Comparison of ENCODE assay signal across 8 cellular contexts in genomic region chr7:131108212-131108980, GRCh38.
DNase-seq lines count a peak whose midpoint lies in the region; ATAC-seq lines count a peak whose summit lies in the region.

No MANE protein-coding gene starts in this region.

- peaks cover 30 to 50% of the 10 kb centered on the region in 2 donors for H3K4me1 ChIP-seq in duodenal mucosa (ENCODE audit: control insufficient read depth in 1 of 2, insufficient read depth in 2 of 2, low read length in 2 of 2)

- peak overlapping the region; percentile 84 to 94 for H3K4me3 ChIP-seq in duodenal mucosa (ENCODE audit: low read depth in 1 of 2, low read length in 2 of 2)

- no peak for ATAC-seq in Right ventricle myocardium superior (ENCODE audit: poor library complexity)
- ATAC-seq in left cardiac atrium: no peak
- ATAC-seq in GM18511 (IDR thresholded peaks at IDR 0.05; ENCODE audit: unreplicated experiment): no peak

- peak overlapping the region; percentile 90 to 93 for H3K9ac ChIP-seq in duodenal mucosa (ENCODE audit: low read depth in 1 of 2, low read length in 2 of 2)

- peaks cover 10 to 23% of the 10 kb centered on the region in 2 donors for H3K27me3 ChIP-seq in duodenal mucosa (ENCODE audit: control insufficient read depth in 1 of 2, insufficient read depth in 2 of 2, low read length in 2 of 2)

- peak overlapping the region; percentile 96 for H3K27ac ChIP-seq in duodenal mucosa (ENCODE audit: low read depth, low read length)

- H3K36me3 ChIP-seq in duodenal mucosa (ENCODE audit: control insufficient read depth in 1 of 2, insufficient read depth in 2 of 2, low read length in 2 of 2): no peaks in the 10 kb centered on the region

- no peaks in the 10 kb centered on the region for H3K9me3 ChIP-seq in duodenal mucosa (ENCODE audit: control insufficient read depth in 1 of 2, low read length in 2 of 2)

- intact Hi-C loops in Right ventricle myocardium superior (cut with DNase I): loop anchor here (5.0 kb wide), 1 partner anchor 36 kb away; no protein-coding TSS in a partner anchor
- intact Hi-C loops in left cardiac atrium (cut with DNase I): no loop called here

- peak; percentile 73 for DNase-seq in Right ventricle myocardium superior
- DNase-seq in left cardiac atrium: no peak
- peak; percentile 91 for DNase-seq in RPMI8226
- peak; percentile 31 for DNase-seq in mucosa of gallbladder (ENCODE audit: low spot score)
- no peak for DNase-seq in retina
- no peak for DNase-seq in glomerular visceral epithelial cell (ENCODE audit: extremely low spot score)

Comparison
In these comparisons a context has a peak if more than half of its experiments do, and no peak if none do; other contexts are left out.
1. DNase-seq: peak in Right ventricle myocardium superior (single experiment), RPMI8226 (single experiment) and mucosa of gallbladder (single experiment); none in left cardiac atrium (single experiment), retina (single experiment) and glomerular visceral epithelial cell (single experiment).